Comparison of ENCODE assay signal across 17 cellular contexts in genomic region chr17:40339068-40339699, GRCh38. TPM values are rescaled to one million over a fixed set of nuclear protein-coding genes. Genes with fewer than 3 reads are reported as not detected.
DNase-seq lines count a peak whose midpoint lies in the region; ATAC-seq, FAIRE-seq and TF ChIP-seq lines count a peak whose summit lies in the region.
"Had no signal": no experiment of that assay in that cellular context is flagged by ENCODE, and none has a peak within 500 bp of the region (broad histone marks: within the 10 kb centered on the region; RNA-seq: fewer than 3 reads in every experiment).

No MANE protein-coding gene starts in this region.

- WGBS in gastroesophageal sphincter (ENCODE audit: low coverage in 1 of 2), 2 donors, result 42 to 60% methylated on average over 1 to 8 of the region's 11 CpGs

- FAIRE-seq in kidney (lab: Jason Lieb, UNC), result no peak

- BruUV-seq in Panc1 (replicated peaks; lab: Mats Ljungman, UMichigan), result no TSS peak

- H3K4me1 ChIP-seq in DOHH2 (ENCODE audit: control insufficient read depth, low read length) (peaks cover 67% of the 10 kb centered on the region), Panc1 (ENCODE audit: control insufficient read depth, insufficient read depth, low read length) (peaks cover 64% of the 10 kb centered on the region), gastroesophageal sphincter (peaks cover 5 to 88% (median 45%) of the 10 kb centered on the region in 3 donors), skeletal muscle tissue (ENCODE audit: control insufficient read depth in 3 of 3, insufficient read depth in 3 of 3, low read length in 3 of 3) (peaks cover 72 to 83% (median 73%) of the 10 kb centered on the region in 3 donors), kidney (ENCODE audit: control insufficient read depth in 1 of 2, insufficient read depth in 1 of 2, low read depth in 1 of 2, low read length in 2 of 2) (peaks cover 16 to 24% of the 10 kb centered on the region in 2 donors)

- intact Hi-C loops in Panc1 (cut with micrococcal nuclease; ENCODE audit: unreplicated experiment), result no loop called here
- intact Hi-C loops in kidney (cut with DNase I), result no loop called here

- POLR2A ChIA-PET in Panc1 (lab: Charles Lee), result interaction anchor here (0.5 to 0.8 kb wide), 2 partner anchors 12 to 15 kb away, joined by 3 to 11 read pairs; no protein-coding TSS in a partner anchor

- peaks cover 14% of the 10 kb centered on the region for H4K20me1 ChIP-seq in DOHH2 (ENCODE audit: control insufficient read depth, insufficient read depth, low read depth, low read length)

- TF ChIP-seq EP300 in gastroesophageal sphincter (IDR thresholded peaks at IDR 0.05), result no peak

- H3K4me2 ChIP-seq in DOHH2 (ENCODE audit: low read length), result peak overlapping the region; percentile 67
- H3K4me2 ChIP-seq: smooth muscle cell had no signal

- CTCF ChIA-PET in Panc1 (lab: Charles Lee), result interaction anchor here (0.7 to 1.2 kb wide), 2 partner anchors 15 to 147 kb away, joined by 3 to 6 read pairs; no protein-coding TSS in a partner anchor

- in situ Hi-C loops in Panc1 (cut with HindIII; ENCODE audit: low pct_unique_long_range_greater_than_20kb, low sequenced_read_pairs), result no loop called here

- H3K9ac ChIP-seq in skeletal muscle tissue (ENCODE audit: low read depth in 1 of 3, low read length in 3 of 3) (peak overlapping the region in 1 of 3 donors; percentile 74), kidney (ENCODE audit: low read length in 2 of 2) (no peak overlapping the region)

- H3K36me3 ChIP-seq in DOHH2 (ENCODE audit: control insufficient read depth, low read length) (peaks cover 12% of the 10 kb centered on the region), Panc1 (ENCODE audit: control insufficient read depth, insufficient read depth, low read length) (no peaks in the 10 kb centered on the region), gastroesophageal sphincter (no peaks in the 10 kb centered on the region), skeletal muscle tissue (ENCODE audit: control insufficient read depth in 3 of 3, insufficient read depth in 3 of 3, low read length in 3 of 3) (peaks cover 0 to 2% (median 0%) of the 10 kb centered on the region in 3 donors), kidney (ENCODE audit: control insufficient read depth in 1 of 2, insufficient read depth in 2 of 2, low read length in 2 of 2) (no peaks in the 10 kb centered on the region)

- no peak for TF ChIP-seq POLR2A in gastroesophageal sphincter (IDR thresholded peaks at IDR 0.05)

- H3K79me2 ChIP-seq in DOHH2 (ENCODE audit: control insufficient read depth, low read length), result peaks cover 7% of the 10 kb centered on the region

- H3K9me3 ChIP-seq in DOHH2 (ENCODE audit: control insufficient read depth, insufficient read depth, low read length), result no peaks in the 10 kb centered on the region
- no peaks in the 10 kb centered on the region for H3K9me3 ChIP-seq in Panc1 (ENCODE audit: control insufficient read depth, insufficient read depth, low read depth, low read length)
- no peaks in the 10 kb centered on the region for H3K9me3 ChIP-seq in gastroesophageal sphincter
- no peaks in the 10 kb centered on the region for H3K9me3 ChIP-seq in skeletal muscle tissue (ENCODE audit: control insufficient read depth in 3 of 3, low read length in 3 of 3)
- H3K9me3 ChIP-seq in kidney (ENCODE audit: control insufficient read depth in 1 of 2, low read length in 2 of 2), result no peaks in the 10 kb centered on the region
- H3K9me3 ChIP-seq: mucosa of descending colon, SJSA1 had no signal

- ATAC-seq in Panc1 (no peak), gastroesophageal sphincter (no peak), GM18907 (IDR thresholded peaks at IDR 0.05; ENCODE audit: unreplicated experiment) (no peak)
- ATAC-seq: mucosa of descending colon had no signal

- peaks cover 11% of the 10 kb centered on the region for H3K27me3 ChIP-seq in DOHH2 (ENCODE audit: control insufficient read depth, low read length)
- no peaks in the 10 kb centered on the region for H3K27me3 ChIP-seq in Panc1 (ENCODE audit: control insufficient read depth, insufficient read depth, low read length)
- H3K27me3 ChIP-seq in gastroesophageal sphincter, result no peaks in the 10 kb centered on the region
- no peaks in the 10 kb centered on the region for H3K27me3 ChIP-seq in skeletal muscle tissue (ENCODE audit: control insufficient read depth in 3 of 3, insufficient read depth in 3 of 3, low read length in 3 of 3)
- H3K27me3 ChIP-seq: SJSA1 had no signal

- H3K27ac ChIP-seq in DOHH2 (ENCODE audit: low read depth, low read length) (peak overlapping the region; percentile 51), Panc1 (ENCODE audit: low read length) (peak overlapping the region; percentile 8), gastroesophageal sphincter (peak overlapping the region in 3 of 4 donors; percentile 25 to 97 (median 95)), skeletal muscle tissue (ENCODE audit: low read depth, low read length) (peak overlapping the region; percentile 55), kidney (ENCODE audit: low read depth in 2 of 2, low read length in 2 of 2) (peak overlapping the region in 1 of 2 donors; percentile 45)
- H3K27ac ChIP-seq: SJSA1 had no signal

- DNase-seq in Panc1 (ENCODE audit: low read depth, low spot score) (no peak), kidney (no peak), NCI-H2171 (lab: John Stamatoyannopoulos, UW) (no peak)
- DNase-seq: activated CD4-positive, alpha-beta T cell treated with anti-CD3 and anti-CD28 coated beads, Interleukin-2, amount 50 U/mL, for 1 hour; amygdala; DMS53; effector CD8-positive, alpha-beta T cell; hypothalamus; NCI-H226 had no signal

- H3K4me3 ChIP-seq in DOHH2 (ENCODE audit: low read length) (peak overlapping the region; percentile 43), Panc1 (ENCODE audit: low read depth in 2 of 2, low read length in 2 of 2) (no peak overlapping the region), gastroesophageal sphincter (no peak overlapping the region), skeletal muscle tissue (ENCODE audit: low read length in 3 of 3) (no peak overlapping the region), kidney (ENCODE audit: low read length in 2 of 2) (no peak overlapping the region)
- H3K4me3 ChIP-seq: mucosa of descending colon, SJSA1, smooth muscle cell had no signal

- H3F3A ChIP-seq in DOHH2 (ENCODE audit: control insufficient read depth, insufficient read depth), result peaks cover 14% of the 10 kb centered on the region

- no peaks in the 10 kb centered on the region for H3K9me2 ChIP-seq in DOHH2 (replicated peaks; ENCODE audit: control insufficient read depth, low read length)

- TF ChIP-seq CTCF in DOHH2 (IDR thresholded peaks at IDR 0.05; ENCODE audit: low read depth, low read length, poor library complexity, severe bottlenecking), result no peak
- TF ChIP-seq CTCF in Panc1 (IDR thresholded peaks at IDR 0.05), result no peak
- no peak for TF ChIP-seq CTCF in gastroesophageal sphincter (IDR thresholded peaks at IDR 0.05)
- TF ChIP-seq CTCF in kidney (IDR thresholded peaks at IDR 0.05; ENCODE audit: borderline replicate concordance, extremely low read depth, insufficient read depth), result no peak

RNA-seq across cellular contexts. Expression of gene GJD3, which starts 25.4 kb away (rescaled TPM):
- total RNA-seq in Panc1 (2021; ENCODE audit: unreplicated experiment) (0.33 TPM), gastroesophageal sphincter (1 to 10 TPM in 1 of 4 donors, not detected in 3; 2.5 TPM), skeletal muscle tissue (0.52 TPM), kidney (2.6 TPM)
- polyA plus RNA-seq in Panc1 (2012; ENCODE audit: insufficient read length), result 5.8 TPM
- polyA plus RNA-seq in kidney (ENCODE audit: insufficient read depth, low read depth, low replicate concordance), result not detected
- total RNA-seq: LHCN-M2, SJSA1, smooth muscle cell had no signal

RNA-seq across cellular contexts. Expression of gene RARA, which starts 30.2 kb away (rescaled TPM):
- 55.6 TPM for total RNA-seq in Panc1 (2021; ENCODE audit: unreplicated experiment)
- polyA plus RNA-seq in Panc1 (2012; ENCODE audit: insufficient read length), result 59.9 TPM
- total RNA-seq in gastroesophageal sphincter, result 10 to 100 TPM; 18.5 to 41.8 (median 28.5) TPM
- 17.2 TPM for total RNA-seq in skeletal muscle tissue
- total RNA-seq in kidney, result 45.7 TPM
- polyA plus RNA-seq in kidney (ENCODE audit: insufficient read depth, low read depth, low replicate concordance), result 22.5 TPM

RNA-seq across cellular contexts. Expression of gene CDC6, which starts 51.5 kb away (rescaled TPM):
- total RNA-seq in Panc1 (2021; ENCODE audit: unreplicated experiment), result 66.3 TPM
- polyA plus RNA-seq in Panc1 (2012; ENCODE audit: insufficient read length), result 24.3 TPM
- total RNA-seq in gastroesophageal sphincter, result 1 to 10 TPM in 2 of 4 donors, under 1 TPM in 1, not detected in 1; 0.54 to 2.2 (median 1.2) TPM
- total RNA-seq in skeletal muscle tissue, result 4.2 TPM
- 1.7 TPM for total RNA-seq in kidney
- 0.49 TPM for polyA plus RNA-seq in kidney (ENCODE audit: insufficient read depth, low read depth, low replicate concordance)

Comparison
In these comparisons a context has a peak if more than half of its experiments do, and no peak if none do; other contexts are left out.
1. RNA of gene CDC6, which starts 51.5 kb away (total RNA-seq): 66.3 TPM in Panc1 (single experiment); 4.2 TPM in skeletal muscle tissue (single experiment), 1.7 TPM in kidney (single experiment) and 0.54 to 2.2 TPM in gastroesophageal sphincter; every median in the first group is over 10 times any median in the second.